Comparison of ENCODE assay signal across 19 cellular contexts in genomic region chr21:34227386-34227852, GRCh38.
A peak's percentile ranks its signal among the peaks of the same experiment; 100 is the strongest.
DNase-seq lines count a peak whose midpoint lies in the region; ATAC-seq and TF ChIP-seq lines count a peak whose summit lies in the region.
"Had no signal": no experiment of that assay in that cellular context is flagged by ENCODE, and none has a peak within 500 bp of the region (broad histone marks: within the 10 kb centered on the region; RNA-seq: fewer than 3 reads in every experiment).

No MANE protein-coding gene starts in this region.

- intact Hi-C loops in MCF 10A (cut with micrococcal nuclease): no loop called here
- intact Hi-C loops in mammary epithelial cell (cut with micrococcal nuclease): no loop called here
- intact Hi-C loops in right cardiac atrium (cut with DNase I): no loop called here

- no peaks in the 10 kb centered on the region for H3K79me2 ChIP-seq in mammary epithelial cell (ENCODE audit: insufficient read depth, low read length)

- no peak overlapping the region for H3K4me2 ChIP-seq in mammary epithelial cell (ENCODE audit: insufficient read depth, low read depth, low read length)

- no peak for TF ChIP-seq CTCF in MCF 10A (IDR thresholded peaks at IDR 0.05; ENCODE audit: unreplicated experiment)
- no peak for TF ChIP-seq CTCF in mammary epithelial cell (conservative IDR thresholded peaks at IDR 0.05 in 1 of 2, IDR thresholded peaks at IDR 0.05 in 1 of 2; ENCODE audit: extremely low read depth in 1 of 2, insufficient read depth in 1 of 2, low read depth in 1 of 2, low read length in 2 of 2)
- TF ChIP-seq CTCF in brain microvascular endothelial cell (IDR thresholded peaks at IDR 0.05; ENCODE audit: low read depth, low read length, missing control alignments): no peak
- no peak for TF ChIP-seq CTCF in thoracic aorta (IDR thresholded peaks at IDR 0.05)

- H2AFZ ChIP-seq in mammary epithelial cell (ENCODE audit: low read depth, low read length): no peak overlapping the region

- no peaks in the 10 kb centered on the region for H4K20me1 ChIP-seq in mammary epithelial cell (ENCODE audit: insufficient read depth, low read length)

- 90% methylated on average over 7 of the region's 7 CpGs for WGBS in mammary epithelial cell (ENCODE audit: low coverage, missing lambda C conversion rate)
- WGBS in right cardiac atrium: 41% methylated on average over 7 of the region's 7 CpGs

- no peaks in the 10 kb centered on the region for H3K27me3 ChIP-seq in mammary epithelial cell (ENCODE audit: insufficient read depth, low read length)
- no peaks in the 10 kb centered on the region for H3K27me3 ChIP-seq in brain microvascular endothelial cell (replicated peaks)
- no peaks in the 10 kb centered on the region for H3K27me3 ChIP-seq in right cardiac atrium (ENCODE audit: control insufficient read depth, insufficient read depth)
- no peaks in the 10 kb centered on the region for H3K27me3 ChIP-seq in thoracic aorta (replicated peaks; ENCODE audit: insufficient read depth)

- ATAC-seq in right cardiac atrium (peak; percentile 72 to 83), thoracic aorta (ENCODE audit: insufficient number of reproducible peaks, low FRiP score, low read depth) (peak; percentile 21), HG02870 (IDR thresholded peaks at IDR 0.05; ENCODE audit: unreplicated experiment) (no peak)
- ATAC-seq: activated CD4-positive, alpha-beta T cell treated with anti-CD3 and anti-CD28 coated beads for 36 hours; activated T-helper 17 cell treated with anti-CD3 and anti-CD28 coated beads, Interleukin-2, amount 50 U/mL, for 72 hours had no signal

- in situ Hi-C loops in mammary epithelial cell (cut with MboI; ENCODE audit: low sequenced_read_pairs in 2 of 2): loop anchor here (25.0 kb wide), 2 partner anchors 315 to 435 kb away; partner anchors contain the start of genes ATP5PO (in 1 of the 2) and CLIC6 (in 1 of the 2)
- in situ Hi-C loops in brain microvascular endothelial cell (cut with HindIII; ENCODE audit: low pct_ligation_motif_present, low sequenced_read_pairs): no loop called here

- H3K27me3 Mint-ChIP-seq in MCF 10A (ENCODE audit: insufficient read depth, unreplicated experiment): no peaks in the 10 kb centered on the region
- H3K27me3 Mint-ChIP-seq: activated CD4-positive, alpha-beta T cell treated with anti-CD3 and anti-CD28 coated beads for 36 hours had no signal

- no peak overlapping the region for H3K4me3 Mint-ChIP-seq in MCF 10A (ENCODE audit: unreplicated experiment)
- H3K4me3 Mint-ChIP-seq: activated CD4-positive, alpha-beta T cell treated with anti-CD3 and anti-CD28 coated beads for 36 hours; activated T-helper 17 cell treated with anti-CD3 and anti-CD28 coated beads, Interleukin-2, amount 50 U/mL, for 72 hours; B cell had no signal

- H3K4me3 ChIP-seq in mammary epithelial cell (replicated peaks in 1 of 3; ENCODE audit: insufficient read depth in 1 of 3, low read depth in 2 of 3, low read length in 3 of 3) (no peak overlapping the region), brain microvascular endothelial cell (ENCODE audit: low read depth, low read length) (no peak overlapping the region), right cardiac atrium (ENCODE audit: low read length) (no peak overlapping the region), thoracic aorta (no peak overlapping the region)
- H3K4me3 ChIP-seq: dorsolateral prefrontal cortex had no signal

- no TSS peak for BruUV-seq in MCF 10A (replicated peaks; lab: Mats Ljungman, UMichigan)
- no TSS peak for BruUV-seq in mammary epithelial cell (replicated peaks; lab: Mats Ljungman, UMichigan)

- no peak overlapping the region for H3K9ac ChIP-seq in mammary epithelial cell (ENCODE audit: insufficient read depth, low read length)

- no peak overlapping the region for H3K27ac ChIP-seq in mammary epithelial cell (ENCODE audit: insufficient read depth, low read depth, low read length)
- no peak overlapping the region for H3K27ac ChIP-seq in brain microvascular endothelial cell
- no peak overlapping the region for H3K27ac ChIP-seq in right cardiac atrium (ENCODE audit: low read length)
- H3K27ac ChIP-seq in thoracic aorta: no peak overlapping the region
- H3K27ac ChIP-seq: 22Rv1, dorsolateral prefrontal cortex had no signal

- H3K36me3 Mint-ChIP-seq in MCF 10A (ENCODE audit: insufficient read depth, unreplicated experiment): no peaks in the 10 kb centered on the region

- DNase-seq in MCF 10A (ENCODE audit: unreplicated experiment) (peak; percentile 3), mammary epithelial cell (no peak), brain microvascular endothelial cell (peak; percentile 70), right cardiac atrium (peak in 2 of 3 donors; percentile 28 to 48), thoracic aorta (ENCODE audit: low spot score) (peak; percentile 19), SW 1271 (lab: John Stamatoyannopoulos, UW) (no peak), RKO (ENCODE audit: low spot score) (no peak)
- DNase-seq: activated CD4-positive, alpha-beta T cell treated with anti-CD3 and anti-CD28 coated beads for 36 hours; caudate nucleus; DMS79; dorsolateral prefrontal cortex; NCI-H1417; NCI-H526; stimulated activated CD4-positive, alpha-beta T cell treated with anti-CD3 and anti-CD28 coated beads, Interleukin-12 subunit alpha, Interleukin-12 subunit beta, amount 100 ng/mL, for 4 hours; stimulated activated CD8-positive, alpha-beta memory T cell treated with anti-CD3 and anti-CD28 coated beads, Interleukin-4, amount 100 ng/mL, for 48 hours had no signal

- H3K9me3 ChIP-seq in mammary epithelial cell (replicated peaks; ENCODE audit: insufficient read depth, low read length) (no peaks in the 10 kb centered on the region), right cardiac atrium (ENCODE audit: control insufficient read depth, low read length) (no peaks in the 10 kb centered on the region), thoracic aorta (no peaks in the 10 kb centered on the region)

- H3K9me3 Mint-ChIP-seq in MCF 10A (ENCODE audit: unreplicated experiment): no peaks in the 10 kb centered on the region
- H3K9me3 Mint-ChIP-seq: activated T-helper 17 cell treated with anti-CD3 and anti-CD28 coated beads, Interleukin-2, amount 50 U/mL, for 72 hours had no signal

- POLR2A ChIA-PET in MCF 10A (lab: Yijun Ruan, JAX): no interaction called here

- dilution Hi-C loops in mammary epithelial cell (cut with HindIII; ENCODE audit: low sequenced_read_pairs): no loop called here

- no peaks in the 10 kb centered on the region for H3K36me3 ChIP-seq in mammary epithelial cell (ENCODE audit: insufficient read depth, low read length)
- H3K36me3 ChIP-seq in brain microvascular endothelial cell (replicated peaks): no peaks in the 10 kb centered on the region
- no peaks in the 10 kb centered on the region for H3K36me3 ChIP-seq in thoracic aorta

- CTCF ChIA-PET in MCF 10A (lab: Yijun Ruan, JAX): interaction anchor here (0.6 kb wide), 1 partner anchor 87 kb away, joined by 3 read pairs; no protein-coding TSS in a partner anchor
- CTCF ChIA-PET in mammary epithelial cell (lab: Charles Lee; ENCODE audit: low non-redundant PET): no interaction called here

- H3K4me1 ChIP-seq in mammary epithelial cell (ENCODE audit: insufficient read depth, low read length) (no peaks in the 10 kb centered on the region), right cardiac atrium (ENCODE audit: control insufficient read depth, insufficient read depth, low read length) (peaks cover 7% of the 10 kb centered on the region), thoracic aorta (ENCODE audit: control insufficient read depth in 1 of 2, low read depth in 2 of 2) (peaks cover 4 to 19% of the 10 kb centered on the region in 2 donors)

- no peaks in the 10 kb centered on the region for H3K4me1 Mint-ChIP-seq in MCF 10A (ENCODE audit: insufficient read depth, unreplicated experiment)
- H3K4me1 Mint-ChIP-seq: activated CD4-positive, alpha-beta T cell treated with anti-CD3 and anti-CD28 coated beads for 36 hours; activated T-helper 17 cell treated with anti-CD3 and anti-CD28 coated beads, Interleukin-2, amount 50 U/mL, for 72 hours; B cell had no signal

- no peak overlapping the region for H3K27ac Mint-ChIP-seq in MCF 10A (ENCODE audit: low read depth, unreplicated experiment)
- H3K27ac Mint-ChIP-seq: activated CD4-positive, alpha-beta T cell treated with anti-CD3 and anti-CD28 coated beads for 36 hours; activated T-helper 17 cell treated with anti-CD3 and anti-CD28 coated beads, Interleukin-2, amount 50 U/mL, for 72 hours; B cell had no signal

Comparison
In these comparisons a context has a peak if more than half of its experiments do, and no peak if none do; other contexts are left out.
1. DNase-seq: peak in MCF 10A (single experiment), brain microvascular endothelial cell (single experiment), right cardiac atrium (2 of 3) and thoracic aorta (single experiment); none in mammary epithelial cell (single experiment), SW 1271 (0 of 2) and RKO (single experiment).